Comparison of ENCODE assay signal across 16 cellular contexts in genomic region chr18:44857744-44858143, GRCh38.
DNase-seq lines count a peak whose midpoint lies in the region; ATAC-seq and TF ChIP-seq lines count a peak whose summit lies in the region.
"Had no signal": no experiment of that assay in that cellular context is flagged by ENCODE, and none has a peak within 500 bp of the region (broad histone marks: within the 10 kb centered on the region; RNA-seq: fewer than 3 reads in every experiment).

No MANE protein-coding gene starts in this region.

- TF ChIP-seq CTCF in glutamatergic neuron (IDR thresholded peaks at IDR 0.05; ENCODE audit: partially characterized antibody, unreplicated experiment) (no peak), sigmoid colon (IDR thresholded peaks at IDR 0.05) (no peak), transverse colon (IDR thresholded peaks at IDR 0.05) (no peak)

- peak overlapping the region; percentile 72 for H3K27ac ChIP-seq in angular gyrus (ENCODE audit: low read depth, low read length)
- H3K27ac ChIP-seq in sigmoid colon: peak overlapping the region in 3 of 4 donors; percentile 19 to 60 (median 47)
- H3K27ac ChIP-seq in transverse colon: peak overlapping the region in 2 of 4 donors; percentile 15 to 18
- H3K27ac ChIP-seq: 22Rv1, BLaER1, GM23248, HL-60 had no signal

- no peak for ATAC-seq in GM18868 (IDR thresholded peaks at IDR 0.05; ENCODE audit: unreplicated experiment)
- no peak for ATAC-seq in sciatic nerve
- ATAC-seq: HCT116 had no signal

- intact Hi-C loops in sigmoid colon (cut with DNase I): no loop called here
- intact Hi-C loops in transverse colon (cut with DNase I; ENCODE audit: low total_unique reads): no loop called here
- intact Hi-C loops in sciatic nerve (cut with DNase I): no loop called here

- no peaks in the 10 kb centered on the region for H3K27me3 Mint-ChIP-seq in glutamatergic neuron (ENCODE audit: unreplicated experiment)

- H3K4me3 Mint-ChIP-seq in glutamatergic neuron (ENCODE audit: unreplicated experiment): no peak overlapping the region
- H3K4me3 Mint-ChIP-seq: CD8-positive, alpha-beta memory T cell had no signal

- TF ChIP-seq EP300 in sigmoid colon (IDR thresholded peaks at IDR 0.05) (no peak), transverse colon (IDR thresholded peaks at IDR 0.05; ENCODE audit: low read depth) (no peak)

- H3K27ac Mint-ChIP-seq in glutamatergic neuron (ENCODE audit: unreplicated experiment): peak overlapping the region; percentile 57
- H3K27ac Mint-ChIP-seq: CD8-positive, alpha-beta memory T cell had no signal

- DNase-seq in glutamatergic neuron (no peak), sigmoid colon (no peak), superior temporal gyrus (ENCODE audit: extremely low spot score) (peak; percentile 72), transverse colon (no peak), sciatic nerve (ENCODE audit: low spot score) (no peak), NCI-H187 (lab: John Stamatoyannopoulos, UW) (no peak)
- DNase-seq: Caco-2; CD8-positive, alpha-beta memory T cell; GF-D8; GM23248 had no signal

- H3K4me1 ChIP-seq in sigmoid colon (peaks cover 0 to 47% (median 38%) of the 10 kb centered on the region in 4 donors), transverse colon (peaks cover 0 to 13% (median 6%) of the 10 kb centered on the region in 4 donors)
- H3K4me1 ChIP-seq: Caco-2 had no signal

- H3K27me3 ChIP-seq in sigmoid colon (no peaks in the 10 kb centered on the region), transverse colon (no peaks in the 10 kb centered on the region)
- H3K27me3 ChIP-seq: BLaER1 had no signal

- H3K36me3 Mint-ChIP-seq in glutamatergic neuron (ENCODE audit: unreplicated experiment): no peaks in the 10 kb centered on the region
- H3K36me3 Mint-ChIP-seq: CD8-positive, alpha-beta memory T cell had no signal

- WGBS in sigmoid colon, 2 donors: 88 to 92% methylated on average over 4 of the region's 4 CpGs
- 75 to 83% methylated on average over 1 to 4 of the region's 4 CpGs for WGBS in transverse colon (ENCODE audit: low coverage in 1 of 2), 2 donors

- TF ChIP-seq POLR2A in sigmoid colon (IDR thresholded peaks at IDR 0.05) (no peak), transverse colon (IDR thresholded peaks at IDR 0.05) (no peak)

- H3K36me3 ChIP-seq in sigmoid colon (no peaks in the 10 kb centered on the region), transverse colon (no peaks in the 10 kb centered on the region)
- H3K36me3 ChIP-seq: BLaER1 had no signal

- H3K9me3 ChIP-seq in sigmoid colon (no peaks in the 10 kb centered on the region), transverse colon (no peaks in the 10 kb centered on the region)
- H3K9me3 ChIP-seq: BLaER1, Caco-2 had no signal

- H3K4me3 ChIP-seq in sigmoid colon (no peak overlapping the region), transverse colon (no peak overlapping the region)
- H3K4me3 ChIP-seq: BLaER1, GM23248 had no signal

- H3K9me3 Mint-ChIP-seq in glutamatergic neuron (ENCODE audit: unreplicated experiment): no peaks in the 10 kb centered on the region
- H3K9me3 Mint-ChIP-seq: CD8-positive, alpha-beta memory T cell had no signal

- peaks cover 26% of the 10 kb centered on the region for H3K4me1 Mint-ChIP-seq in glutamatergic neuron (ENCODE audit: low read depth, unreplicated experiment)
- H3K4me1 Mint-ChIP-seq: CD8-positive, alpha-beta memory T cell had no signal

- in situ Hi-C loops in transverse colon (cut with MboI; ENCODE audit: low pct_ligation_motif_present in 1 of 4, low pct_unique_long_range_greater_than_20kb in 1 of 4, low sequenced_read_pairs in 3 of 4): no loop called here
